ENCODE assay signal across 18 cellular contexts in genomic region chr18:56214706-56215105, GRCh38.
DNase-seq lines count a peak whose midpoint lies in the region; ATAC-seq and TF ChIP-seq lines count a peak whose summit lies in the region.
"Had no signal": no experiment of that assay in that cellular context is flagged by ENCODE, and none has a peak within 500 bp of the region (broad histone marks: within the 10 kb centered on the region; RNA-seq: fewer than 3 reads in every experiment).

No MANE protein-coding gene starts in this region.

- H3K36me3 ChIP-seq in body of pancreas (replicated peaks in 1 of 2; ENCODE audit: insufficient read depth in 1 of 2, low read depth in 2 of 2), result no peaks in the 10 kb centered on the region
- no peaks in the 10 kb centered on the region for H3K36me3 ChIP-seq in osteoblast (ENCODE audit: insufficient read depth, low read length)
- H3K36me3 ChIP-seq: BLaER1 had no signal

- H3K27me3 ChIP-seq in body of pancreas (no peaks in the 10 kb centered on the region), osteoblast (ENCODE audit: insufficient read depth, low read length) (no peaks in the 10 kb centered on the region)
- H3K27me3 ChIP-seq: BLaER1 had no signal

- H3K27ac ChIP-seq in body of pancreas, result no peak overlapping the region
- H3K27ac ChIP-seq in osteoblast (ENCODE audit: low read depth, low read length), result no peak overlapping the region
- H3K27ac ChIP-seq: C4-2B had no signal

- 4 to 5% methylated on average over 1 of the region's 1 CpG for WGBS in body of pancreas, 2 donors
- 70 to 73% methylated on average over 1 of the region's 1 CpG for WGBS in lower leg skin, 2 donors

- H2AFZ ChIP-seq in osteoblast (ENCODE audit: low read length), result no peak overlapping the region
- H2AFZ ChIP-seq: GM23338 had no signal

- H3K9me3 ChIP-seq in body of pancreas, result no peaks in the 10 kb centered on the region
- H3K9me3 ChIP-seq in osteoblast (ENCODE audit: low read depth, low read length), result no peaks in the 10 kb centered on the region
- H3K9me3 ChIP-seq: Caco-2 had no signal

- H3K4me3 ChIP-seq in body of pancreas (no peak overlapping the region), osteoblast (ENCODE audit: insufficient read depth, low read length) (no peak overlapping the region), lower leg skin (ENCODE audit: low read depth, poor library complexity, severe bottlenecking) (no peak overlapping the region)
- H3K4me3 ChIP-seq: BLaER1, GM23338 had no signal

- no peak overlapping the region for H3K4me2 ChIP-seq in osteoblast (ENCODE audit: insufficient read depth, low read length)
- H3K4me2 ChIP-seq: GM23338 had no signal

- no peaks in the 10 kb centered on the region for H4K20me1 ChIP-seq in osteoblast (ENCODE audit: insufficient read depth, low read length)
- H4K20me1 ChIP-seq: BLaER1 had no signal

- intact Hi-C loops in body of pancreas (cut with DNase I), result no loop called here
- intact Hi-C loops in lower leg skin (cut with DNase I; ENCODE audit: low total_unique reads), result no loop called here

- TF ChIP-seq CTCF in body of pancreas (IDR thresholded peaks at IDR 0.05) (no peak), omental fat pad (IDR thresholded peaks at IDR 0.05) (no peak), osteoblast (IDR thresholded peaks at IDR 0.05; ENCODE audit: extremely low read depth, low read depth, low read length) (no peak), lower leg skin (IDR thresholded peaks at IDR 0.05) (no peak)

- peaks cover 21% of the 10 kb centered on the region for H3K4me1 ChIP-seq in body of pancreas
- H3K4me1 ChIP-seq in osteoblast (ENCODE audit: insufficient read depth, low read length), result no peaks in the 10 kb centered on the region
- H3K4me1 ChIP-seq: Caco-2 had no signal

- H3K79me2 ChIP-seq in osteoblast (ENCODE audit: insufficient read depth, low read length), result no peaks in the 10 kb centered on the region

- DNase-seq in OCI-M1 (lab: John Stamatoyannopoulos, UW) (peak; percentile 65), body of pancreas (peak in 1 of 4 donors; percentile 26), omental fat pad (ENCODE audit: low spot score) (no peak), osteoblast (ENCODE audit: insufficient read length, low spot score, missing footprints) (no peak), NCI-H1092 treated with DMSO at 0.1 percent for 48 hours (lab: John Stamatoyannopoulos, UW) (no peak), lower leg skin (ENCODE audit: low spot score in 2 of 2) (no peak)
- DNase-seq: Caco-2; CD4-positive, CD25-positive, alpha-beta regulatory T cell; CD8-positive, alpha-beta T cell; DMS 273 treated with DMSO at 0.1 percent for 48 hours; DMS79; GF-D8; H9 had no signal

- TF ChIP-seq POLR2A in body of pancreas (IDR thresholded peaks at IDR 0.05), result no peak
- no peak for TF ChIP-seq POLR2A in lower leg skin (IDR thresholded peaks at IDR 0.05)

- ATAC-seq in SK-N-SH treated with all-trans-retinoic acid at 6 μM for 48 hours (no peak), body of pancreas (peak; percentile 73), omental fat pad (ENCODE audit: low FRiP score) (no peak)
- ATAC-seq: CD8-positive, alpha-beta T cell; GM23338; HCT116 had no signal

TF ChIP-seq in SK-N-SH treated with all-trans-retinoic acid at 6 μM for 48 hours, 23 proteins besides CTCF, POLR2A, EP300 and RAD21:
- 0 out of 2 replicates have a peak, but pooled peaks have one; percentile 36 for TF ChIP-seq ISL1 (CRISPR knock-in tag; IDR thresholded peaks at IDR 0.05)
- TF ChIP-seq PPARA (CRISPR knock-in tag; IDR thresholded peaks at IDR 0.05; ENCODE audit: borderline replicate concordance), result no peak
- TF ChIP-seq GLIS3 (CRISPR knock-in tag; IDR thresholded peaks at IDR 0.05), result no peak
- TF ChIP-seq RARB (CRISPR knock-in tag; IDR thresholded peaks at IDR 0.05), result no peak
- no peak for TF ChIP-seq ZNF565 (CRISPR knock-in tag; conservative IDR thresholded peaks at IDR 0.05; ENCODE audit: low read depth)
- no peak for TF ChIP-seq BACH2 (CRISPR knock-in tag; IDR thresholded peaks at IDR 0.05; ENCODE audit: borderline replicate concordance)
- no peak for TF ChIP-seq OSR1 (CRISPR knock-in tag; IDR thresholded peaks at IDR 0.05)
- TF ChIP-seq ZFP3 (CRISPR knock-in tag; IDR thresholded peaks at IDR 0.05), result no peak
- no peak for TF ChIP-seq ZC3H10 (CRISPR knock-in tag; IDR thresholded peaks at IDR 0.05)
- TF ChIP-seq ESRRG (CRISPR knock-in tag; IDR thresholded peaks at IDR 0.05), result peak; percentile 58; the same call in 1 of the 2 replicates
- no peak for TF ChIP-seq CSDC2 (CRISPR knock-in tag; IDR thresholded peaks at IDR 0.05)
- TF ChIP-seq SNAI2 (CRISPR knock-in tag; IDR thresholded peaks at IDR 0.05), result no peak
- TF ChIP-seq CREB5 (CRISPR knock-in tag; IDR thresholded peaks at IDR 0.05; ENCODE audit: low read depth), result no peak
- TF ChIP-seq ZNF70 (CRISPR knock-in tag; IDR thresholded peaks at IDR 0.05), result no peak
- no peak for TF ChIP-seq TOX (CRISPR knock-in tag; IDR thresholded peaks at IDR 0.05; ENCODE audit: borderline replicate concordance)
- no peak for TF ChIP-seq TSHZ2 (CRISPR knock-in tag; IDR thresholded peaks at IDR 0.05)
- TF ChIP-seq TCF4 (CRISPR knock-in tag; IDR thresholded peaks at IDR 0.05; ENCODE audit: borderline replicate concordance), result peak; percentile 88
